8 cellular contexts compared by ENCODE assay signal in genomic region chr1:26921462-26922200, GRCh38. TPM values are rescaled to one million over a fixed set of nuclear protein-coding genes. Genes with fewer than 3 reads are reported as not detected.
DNase-seq lines count a peak whose midpoint lies in the region; ATAC-seq, FAIRE-seq and TF ChIP-seq lines count a peak whose summit lies in the region.

Gene NUDC, plus strand, starts transcription at chr1:26921743. Its CDS starts 106 bp downstream, at chr1:26921849.

- no peaks in the 10 kb centered on the region for H3K27me3 ChIP-seq in Loucy (ENCODE audit: insufficient read depth, low read length, poor library complexity, severe bottlenecking)

- TF ChIP-seq POLR2A in H54 (IDR thresholded peaks at IDR 0.05; ENCODE audit: low read depth, low read length) = peak; percentile 66
- peak; percentile 95 for TF ChIP-seq POLR2A in Raji (IDR thresholded peaks at IDR 0.05; ENCODE audit: insufficient read depth, low read depth, low read length)

- peak within 1 kb of the TSS; percentile 89 to 99 (median 98) for H3K27ac Mint-ChIP-seq in naive thymus-derived CD8-positive, alpha-beta T cell

- no peaks in the 10 kb centered on the region for H3F3A ChIP-seq in Loucy (ENCODE audit: low read depth)

- H3K4me1 ChIP-seq in Loucy (ENCODE audit: insufficient read depth, low read length, poor library complexity, severe bottlenecking) = peaks cover 36% of the 10 kb centered on the region

- peaks cover 0 to 27% (median 2%) of the 10 kb centered on the region in 3 donors for H3K36me3 Mint-ChIP-seq in naive thymus-derived CD8-positive, alpha-beta T cell

- H3K4me1 Mint-ChIP-seq in naive thymus-derived CD8-positive, alpha-beta T cell = peaks cover 11 to 40% (median 36%) of the 10 kb centered on the region in 4 donors

- peaks cover 27% of the 10 kb centered on the region for H4K20me1 ChIP-seq in Loucy (ENCODE audit: insufficient read depth, low read length, poor library complexity, severe bottlenecking)

- no peaks in the 10 kb centered on the region for H3K27me3 Mint-ChIP-seq in naive thymus-derived CD8-positive, alpha-beta T cell

- no peaks in the 10 kb centered on the region for H3K9me3 ChIP-seq in Loucy (ENCODE audit: insufficient read depth, low read depth, low read length)

- POLR2A ChIA-PET in naive thymus-derived CD8-positive, alpha-beta T cell (lab: Charles Lee) = interaction anchor here (0.8 to 3.5 kb wide), 5 partner anchors 13 to 88 kb away, joined by 3 to 33 read pairs (median 4); partner anchors contain the start of genes GPATCH3 and KDF1

- no peaks in the 10 kb centered on the region for H3K9me2 ChIP-seq in Loucy (replicated peaks; ENCODE audit: low read depth, low read length)

- peak within 1 kb of the TSS; percentile 92 for H3K4me3 ChIP-seq in Loucy (ENCODE audit: low read length, poor library complexity, severe bottlenecking)
- H3K4me3 ChIP-seq in fibroblast of mammary gland (ENCODE audit: control insufficient read depth, low read depth, low read length) = peak within 1 kb of the TSS; percentile 89

- DNase-seq in EL = peak; percentile 97
- peak; percentile 71 for DNase-seq in H54 (ENCODE audit: insufficient read length, low spot score)
- peak; percentile 94 for DNase-seq in activated T-helper 9 cell treated with anti-CD3 and anti-CD28 coated beads, Interleukin-2, amount 50 U/mL, for 16 hours (ENCODE audit: low read depth)
- DNase-seq in fibroblast of mammary gland (ENCODE audit: low read depth) = peak; percentile 94
- DNase-seq in naive thymus-derived CD8-positive, alpha-beta T cell = peak; percentile 92 to 97 (median 95)
- DNase-seq in stimulated activated naive CD4-positive, alpha-beta T cell (lab: John Stamatoyannopoulos, UW) = peak; percentile 91 to 96 (median 92)

- H3K9ac ChIP-seq in Loucy (ENCODE audit: low read depth, low read length, poor library complexity, severe bottlenecking) = peak within 1 kb of the TSS; percentile 92

- peak; percentile 90 to 94 for ATAC-seq in naive thymus-derived CD8-positive, alpha-beta T cell

- H2AFZ ChIP-seq in Loucy (ENCODE audit: low read length) = peak within 1 kb of the TSS; percentile 86

- peaks cover 7% of the 10 kb centered on the region; the same call in 1 of the 2 replicates for H3K36me3 ChIP-seq in Loucy (ENCODE audit: insufficient read depth, low read length)

- peak within 1 kb of the TSS; percentile 99 for H3K4me2 ChIP-seq in Loucy (ENCODE audit: low read depth, low read length, poor library complexity, severe bottlenecking)

- TF ChIP-seq CTCF in Loucy (conservative IDR thresholded peaks at IDR 0.05; ENCODE audit: low read length) (no peak), fibroblast of mammary gland (conservative IDR thresholded peaks at IDR 0.05; ENCODE audit: control insufficient read depth, insufficient read depth, low read depth, low read length) (no peak)

- peak within 1 kb of the TSS; percentile 88 to 98 (median 96) for H3K4me3 Mint-ChIP-seq in naive thymus-derived CD8-positive, alpha-beta T cell

- no peaks in the 10 kb centered on the region for H3K9me3 Mint-ChIP-seq in naive thymus-derived CD8-positive, alpha-beta T cell

- H3K79me2 ChIP-seq in Loucy (ENCODE audit: insufficient read depth, low read length) = peaks cover 37% of the 10 kb centered on the region

- FAIRE-seq in H54 (lab: Jason Lieb, UNC) = peak; percentile 83

RNA-seq across cellular contexts. Expression of gene NUDC, which starts in this region (rescaled TPM):
- total RNA-seq in naive thymus-derived CD8-positive, alpha-beta T cell = 10 to 100 TPM; 46.6 to 48.8 TPM
- polyA plus RNA-seq in naive thymus-derived CD8-positive, alpha-beta T cell = 100 to 1,000 TPM; 104 to 131 (median 120) TPM

Comparison
In these comparisons a context has a peak if more than half of its experiments do, and no peak if none do; other contexts are left out.
1. Peak in every context shown above with its lines: DNase-seq, ATAC-seq and H3K4me3 ChIP-seq.